Comparison of ENCODE assay signal across 1 cellular context in the genomic region with DNA sequence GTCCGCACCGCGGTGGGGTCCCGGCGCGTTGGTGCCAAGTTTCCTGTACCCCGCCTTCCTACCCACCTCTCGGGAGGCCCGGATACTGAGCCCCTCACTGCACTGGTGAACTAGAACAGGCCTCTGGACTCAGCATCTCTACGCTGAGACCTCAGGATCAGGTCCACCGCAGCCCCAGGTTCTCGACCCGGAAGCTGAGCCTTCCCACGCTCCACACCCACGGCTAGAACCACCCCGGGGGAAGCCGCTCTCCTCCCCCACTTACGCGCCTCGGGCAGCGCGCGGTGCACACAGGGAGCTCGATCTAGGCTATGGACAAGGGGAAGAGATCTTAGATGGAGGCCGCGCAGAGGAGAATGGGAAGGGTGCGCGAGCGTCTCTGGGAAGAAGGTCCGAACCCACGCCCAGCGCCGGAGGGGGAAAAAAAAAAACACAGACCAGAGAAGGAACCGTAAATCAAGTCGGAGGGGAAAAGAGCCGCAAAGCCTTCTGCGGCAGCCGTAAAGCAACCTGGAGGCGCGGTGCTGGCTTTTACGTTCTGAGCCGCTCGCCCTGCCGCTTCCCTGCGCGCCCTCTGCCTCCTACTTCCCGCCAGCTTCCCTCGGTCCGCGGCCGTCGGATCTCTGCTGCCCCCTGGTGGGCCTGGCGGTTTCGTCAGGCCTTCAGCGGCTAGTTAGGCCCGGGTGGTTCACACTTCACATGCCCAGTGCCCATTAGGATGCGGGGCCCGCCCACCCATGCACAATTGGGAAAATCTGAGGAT.
TF ChIP-seq lines count a peak whose summit lies in the region.

A gene (minus strand): TSS at position 358 of the 763 bp plus-strand sequence. CDS start 16,636 bp downstream, outside the sequence.

TF ChIP-seq in HCT116, 20 proteins besides CTCF, POLR2A, EP300 and RAD21 (continued from another document):
- TF ChIP-seq, protein P1, sequence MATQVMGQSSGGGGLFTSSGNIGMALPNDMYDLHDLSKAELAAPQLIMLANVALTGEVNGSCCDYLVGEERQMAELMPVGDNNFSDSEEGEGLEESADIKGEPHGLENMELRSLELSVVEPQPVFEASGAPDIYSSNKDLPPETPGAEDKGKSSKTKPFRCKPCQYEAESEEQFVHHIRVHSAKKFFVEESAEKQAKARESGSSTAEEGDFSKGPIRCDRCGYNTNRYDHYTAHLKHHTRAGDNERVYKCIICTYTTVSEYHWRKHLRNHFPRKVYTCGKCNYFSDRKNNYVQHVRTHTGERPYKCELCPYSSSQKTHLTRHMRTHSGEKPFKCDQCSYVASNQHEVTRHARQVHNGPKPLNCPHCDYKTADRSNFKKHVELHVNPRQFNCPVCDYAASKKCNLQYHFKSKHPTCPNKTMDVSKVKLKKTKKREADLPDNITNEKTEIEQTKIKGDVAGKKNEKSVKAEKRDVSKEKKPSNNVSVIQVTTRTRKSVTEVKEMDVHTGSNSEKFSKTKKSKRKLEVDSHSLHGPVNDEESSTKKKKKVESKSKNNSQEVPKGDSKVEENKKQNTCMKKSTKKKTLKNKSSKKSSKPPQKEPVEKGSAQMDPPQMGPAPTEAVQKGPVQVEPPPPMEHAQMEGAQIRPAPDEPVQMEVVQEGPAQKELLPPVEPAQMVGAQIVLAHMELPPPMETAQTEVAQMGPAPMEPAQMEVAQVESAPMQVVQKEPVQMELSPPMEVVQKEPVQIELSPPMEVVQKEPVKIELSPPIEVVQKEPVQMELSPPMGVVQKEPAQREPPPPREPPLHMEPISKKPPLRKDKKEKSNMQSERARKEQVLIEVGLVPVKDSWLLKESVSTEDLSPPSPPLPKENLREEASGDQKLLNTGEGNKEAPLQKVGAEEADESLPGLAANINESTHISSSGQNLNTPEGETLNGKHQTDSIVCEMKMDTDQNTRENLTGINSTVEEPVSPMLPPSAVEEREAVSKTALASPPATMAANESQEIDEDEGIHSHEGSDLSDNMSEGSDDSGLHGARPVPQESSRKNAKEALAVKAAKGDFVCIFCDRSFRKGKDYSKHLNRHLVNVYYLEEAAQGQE (IDR thresholded peaks at IDR 0.05; ENCODE audit: low read depth), result no peak
- peak; percentile 94 for TF ChIP-seq SIN3A (IDR thresholded peaks at IDR 0.05; ENCODE audit: low read depth)
- TF ChIP-seq, protein P2, sequence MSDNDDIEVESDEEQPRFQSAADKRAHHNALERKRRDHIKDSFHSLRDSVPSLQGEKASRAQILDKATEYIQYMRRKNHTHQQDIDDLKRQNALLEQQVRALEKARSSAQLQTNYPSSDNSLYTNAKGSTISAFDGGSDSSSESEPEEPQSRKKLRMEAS (IDR thresholded peaks at IDR 0.05), result peak; percentile 85
- TF ChIP-seq EGR1 (IDR thresholded peaks at IDR 0.05; ENCODE audit: low read depth), result peak; percentile 86
- TF ChIP-seq, protein P3, sequence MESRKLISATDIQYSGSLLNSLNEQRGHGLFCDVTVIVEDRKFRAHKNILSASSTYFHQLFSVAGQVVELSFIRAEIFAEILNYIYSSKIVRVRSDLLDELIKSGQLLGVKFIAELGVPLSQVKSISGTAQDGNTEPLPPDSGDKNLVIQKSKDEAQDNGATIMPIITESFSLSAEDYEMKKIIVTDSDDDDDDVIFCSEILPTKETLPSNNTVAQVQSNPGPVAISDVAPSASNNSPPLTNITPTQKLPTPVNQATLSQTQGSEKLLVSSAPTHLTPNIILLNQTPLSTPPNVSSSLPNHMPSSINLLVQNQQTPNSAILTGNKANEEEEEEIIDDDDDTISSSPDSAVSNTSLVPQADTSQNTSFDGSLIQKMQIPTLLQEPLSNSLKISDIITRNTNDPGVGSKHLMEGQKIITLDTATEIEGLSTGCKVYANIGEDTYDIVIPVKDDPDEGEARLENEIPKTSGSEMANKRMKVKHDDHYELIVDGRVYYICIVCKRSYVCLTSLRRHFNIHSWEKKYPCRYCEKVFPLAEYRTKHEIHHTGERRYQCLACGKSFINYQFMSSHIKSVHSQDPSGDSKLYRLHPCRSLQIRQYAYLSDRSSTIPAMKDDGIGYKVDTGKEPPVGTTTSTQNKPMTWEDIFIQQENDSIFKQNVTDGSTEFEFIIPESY (IDR thresholded peaks at IDR 0.05; ENCODE audit: extremely low read depth, insufficient replicate concordance, low read length), result no peak
- no peak for TF ChIP-seq EZH2phosphoT487 (IDR thresholded peaks at IDR 0.05; ENCODE audit: borderline replicate concordance)
- no peak for TF ChIP-seq EZH2 (IDR thresholded peaks at IDR 0.05)
- TF ChIP-seq JUND (IDR thresholded peaks at IDR 0.05), result no peak
- TF ChIP-seq CBX3 (IDR thresholded peaks at IDR 0.05; ENCODE audit: low read depth), result peak; percentile 93
- TF ChIP-seq POLR2AphosphoS5 (IDR thresholded peaks at IDR 0.05; ENCODE audit: low read depth, low read length), result peak; percentile 88
- TF ChIP-seq FOSL1 (IDR thresholded peaks at IDR 0.05; ENCODE audit: low read depth), result no peak
- TF ChIP-seq TCF7L2 (IDR thresholded peaks at IDR 0.05; ENCODE audit: borderline replicate concordance, extremely low read depth, insufficient read depth, insufficient read length), result peak; percentile 62
- no peak for TF ChIP-seq CEBPB (IDR thresholded peaks at IDR 0.05; ENCODE audit: low read depth)
- peak; percentile 74 for TF ChIP-seq SP1 (IDR thresholded peaks at IDR 0.05; ENCODE audit: low read depth)
